ENCODE assay signal across 26 cellular contexts in genomic region chr5:106172681-106173532, GRCh38.
DNase-seq lines count a peak whose midpoint lies in the region; ATAC-seq, FAIRE-seq and TF ChIP-seq lines count a peak whose summit lies in the region.
"Had no signal": no experiment of that assay in that cellular context is flagged by ENCODE, and none has a peak within 500 bp of the region (broad histone marks: within the 10 kb centered on the region; RNA-seq: fewer than 3 reads in every experiment).

No MANE protein-coding gene starts in this region.

- no peak overlapping the region for H2AFZ ChIP-seq in endothelial cell of umbilical vein (ENCODE audit: low read depth, low read length)
- H2AFZ ChIP-seq: GM23338 had no signal

- H3K9me3 ChIP-seq in endothelial cell of umbilical vein (replicated peaks; ENCODE audit: control insufficient read depth, insufficient read depth, low read length): no peaks in the 10 kb centered on the region
- no peaks in the 10 kb centered on the region for H3K9me3 ChIP-seq in Caco-2

- H3K4me3 Mint-ChIP-seq in WTC11 (no peak overlapping the region), Caco-2 (ENCODE audit: unreplicated experiment) (no peak overlapping the region)
- H3K4me3 Mint-ChIP-seq: activated CD4-positive, alpha-beta T cell treated with anti-CD3 and anti-CD28 coated beads, Interleukin-2, amount 10 ng/mL, durations not matched to agents 24 days and 14 days; activated CD8-positive, alpha-beta memory T cell treated with anti-CD3 and anti-CD28 coated beads, Interleukin-2, amount 10 ng/mL, durations not matched to agents 7 days and 5 days; activated naive CD4-positive, alpha-beta T cell treated with anti-CD3 and anti-CD28 coated beads for 36 hours; activated T-cell treated with anti-CD3 and anti-CD28 coated beads, Interleukin-2, amount 50 U/mL, for 72 hours; CD4-positive, alpha-beta T cell; GM23338; naive thymus-derived CD8-positive, alpha-beta T cell; stimulated activated naive CD8-positive, alpha-beta T cell treated with anti-CD3 and anti-CD28 coated beads, Interleukin-15, Interleukin-2, amounts not matched to agents 100 ng/mL and 50 ng/mL, for 24 hours had no signal

- H3K27ac Mint-ChIP-seq in WTC11: no peak overlapping the region
- no peak overlapping the region for H3K27ac Mint-ChIP-seq in Caco-2 (ENCODE audit: unreplicated experiment)
- H3K27ac Mint-ChIP-seq: activated CD4-positive, alpha-beta T cell treated with anti-CD3 and anti-CD28 coated beads, Interleukin-2, amount 10 ng/mL, durations not matched to agents 24 days and 14 days; activated CD8-positive, alpha-beta memory T cell treated with anti-CD3 and anti-CD28 coated beads, Interleukin-2, amount 10 ng/mL, durations not matched to agents 7 days and 5 days; activated naive CD4-positive, alpha-beta T cell treated with anti-CD3 and anti-CD28 coated beads for 36 hours; activated T-cell treated with anti-CD3 and anti-CD28 coated beads, Interleukin-2, amount 50 U/mL, for 72 hours; CD4-positive, alpha-beta T cell; GM23338; naive thymus-derived CD8-positive, alpha-beta T cell; stimulated activated naive CD8-positive, alpha-beta T cell treated with anti-CD3 and anti-CD28 coated beads, Interleukin-15, Interleukin-2, amounts not matched to agents 100 ng/mL and 50 ng/mL, for 24 hours had no signal

- H3K79me2 ChIP-seq in endothelial cell of umbilical vein (ENCODE audit: control insufficient read depth, insufficient read depth, low read length): no peaks in the 10 kb centered on the region

- no peak for FAIRE-seq in endothelial cell of umbilical vein (lab: Jason Lieb, UNC)

- H3K4me3 ChIP-seq in endothelial cell of umbilical vein (replicated peaks in 1 of 3; ENCODE audit: insufficient read depth in 1 of 3, low read depth in 1 of 3, low read length in 3 of 3) (no peak overlapping the region), Caco-2 (ENCODE audit: low read depth, low read length) (no peak overlapping the region)
- H3K4me3 ChIP-seq: GM23338 had no signal

- POLR2A ChIA-PET in WTC11 (lab: Charles Lee) (no interaction called here), endothelial cell of umbilical vein (lab: Charles Lee) (no interaction called here), Caco-2 (lab: Charles Lee) (no interaction called here)

- H3K9me1 ChIP-seq in endothelial cell of umbilical vein (replicated peaks; ENCODE audit: control insufficient read depth, extremely low read depth, insufficient read depth, low read length): no peaks in the 10 kb centered on the region

- dilution Hi-C loops in endothelial cell of umbilical vein (cut with MboI; ENCODE audit: extremely low pct_ligation_motif_present, low sequenced_read_pairs): no loop called here

- peaks cover 48% of the 10 kb centered on the region for H3K9me3 Mint-ChIP-seq in WTC11
- peaks cover 24% of the 10 kb centered on the region for H3K9me3 Mint-ChIP-seq in Caco-2 (ENCODE audit: unreplicated experiment)

- no peak overlapping the region for H3K4me2 ChIP-seq in endothelial cell of umbilical vein (ENCODE audit: insufficient read depth, low read length)
- H3K4me2 ChIP-seq: GM23338 had no signal

- no TSS peak for BruUV-seq in endothelial cell of umbilical vein (replicated peaks; lab: Mats Ljungman, UMichigan)
- no TSS peak for BruUV-seq in Caco-2 (replicated peaks; lab: Mats Ljungman, UMichigan)

- CTCF ChIA-PET in WTC11 (lab: Charles Lee): no interaction called here
- CTCF ChIA-PET in endothelial cell of umbilical vein (lab: Charles Lee): interaction anchor here (1.4 kb wide), 1 partner anchor 1075 kb away, joined by 3 read pairs; no protein-coding TSS in a partner anchor
- CTCF ChIA-PET in Caco-2 (lab: Charles Lee): no interaction called here

- H3K36me3 ChIP-seq in endothelial cell of umbilical vein (ENCODE audit: control insufficient read depth in 2 of 2, extremely low read depth in 1 of 2, insufficient read depth in 2 of 2, low read length in 2 of 2) (no peaks in the 10 kb centered on the region), Caco-2 (ENCODE audit: control insufficient read depth, insufficient read depth, low read length) (no peaks in the 10 kb centered on the region)

- H3K36me3 Mint-ChIP-seq in WTC11 (peaks cover 38% of the 10 kb centered on the region), Caco-2 (ENCODE audit: insufficient read depth, unreplicated experiment) (no peaks in the 10 kb centered on the region)
- H3K36me3 Mint-ChIP-seq: activated CD8-positive, alpha-beta memory T cell treated with anti-CD3 and anti-CD28 coated beads, Interleukin-2, amount 10 ng/mL, durations not matched to agents 7 days and 5 days had no signal

- H3K4me1 Mint-ChIP-seq in WTC11 (peaks cover 9% of the 10 kb centered on the region), Caco-2 (ENCODE audit: low read depth, unreplicated experiment) (no peaks in the 10 kb centered on the region)
- H3K4me1 Mint-ChIP-seq: activated CD4-positive, alpha-beta T cell treated with anti-CD3 and anti-CD28 coated beads, Interleukin-2, amount 10 ng/mL, durations not matched to agents 24 days and 14 days; activated CD8-positive, alpha-beta memory T cell treated with anti-CD3 and anti-CD28 coated beads, Interleukin-2, amount 10 ng/mL, durations not matched to agents 7 days and 5 days; GM23338; naive thymus-derived CD8-positive, alpha-beta T cell had no signal

- peaks cover 19% of the 10 kb centered on the region for H3K4me1 ChIP-seq in endothelial cell of umbilical vein (ENCODE audit: control insufficient read depth, extremely low read depth, insufficient read depth, low read length)
- H3K4me1 ChIP-seq in Caco-2: no peaks in the 10 kb centered on the region
- H3K4me1 ChIP-seq: foreskin keratinocyte had no signal

- intact Hi-C loops in endothelial cell of umbilical vein (cut with micrococcal nuclease) (loop anchor here (1.0 to 5.0 kb wide), 3 partner anchors 216 to 1500 kb away; no protein-coding TSS in a partner anchor), Caco-2 (cut with micrococcal nuclease; ENCODE audit: unreplicated experiment) (no loop called here)

- H3K27ac ChIP-seq in endothelial cell of umbilical vein (ENCODE audit: insufficient read depth, low read depth, low read length): no peak overlapping the region
- H3K27ac ChIP-seq: epithelial cell of prostate, foreskin keratinocyte, VCaP had no signal

- no peak overlapping the region for H3K9ac ChIP-seq in endothelial cell of umbilical vein (replicated peaks; ENCODE audit: extremely low read depth, insufficient read depth, low read length)

- TF ChIP-seq POLR2A in endothelial cell of umbilical vein (IDR thresholded peaks at IDR 0.05; ENCODE audit: low read depth, low read length): no peak

- no peaks in the 10 kb centered on the region for H4K20me1 ChIP-seq in endothelial cell of umbilical vein (replicated peaks; ENCODE audit: control insufficient read depth, extremely low read depth, insufficient read depth, low read length)

- H3K27me3 Mint-ChIP-seq in WTC11 (ENCODE audit: low read depth) (no peaks in the 10 kb centered on the region; the same call in 1 of the 2 replicates), Caco-2 (ENCODE audit: insufficient read depth, unreplicated experiment) (peaks cover 2% of the 10 kb centered on the region)
- H3K27me3 Mint-ChIP-seq: activated CD4-positive, alpha-beta T cell treated with anti-CD3 and anti-CD28 coated beads, Interleukin-2, amount 10 ng/mL, durations not matched to agents 24 days and 14 days; activated CD8-positive, alpha-beta memory T cell treated with anti-CD3 and anti-CD28 coated beads, Interleukin-2, amount 10 ng/mL, durations not matched to agents 7 days and 5 days; CD4-positive, alpha-beta T cell; naive thymus-derived CD8-positive, alpha-beta T cell; stimulated activated naive CD8-positive, alpha-beta T cell treated with anti-CD3 and anti-CD28 coated beads, Interleukin-15, Interleukin-2, amounts not matched to agents 100 ng/mL and 50 ng/mL, for 24 hours had no signal

- H3K27me3 ChIP-seq in endothelial cell of umbilical vein (ENCODE audit: control insufficient read depth in 2 of 2, insufficient read depth in 2 of 2, low read length in 2 of 2) (no peaks in the 10 kb centered on the region), Caco-2 (replicated peaks; ENCODE audit: control insufficient read depth, insufficient read depth, low read length) (no peaks in the 10 kb centered on the region)
- H3K27me3 ChIP-seq: foreskin keratinocyte had no signal

- no peak for TF ChIP-seq CTCF in WTC11 (IDR thresholded peaks at IDR 0.05)
- no peak for TF ChIP-seq CTCF in endothelial cell of umbilical vein (IDR thresholded peaks at IDR 0.05; ENCODE audit: extremely low read depth in 1 of 2, insufficient read depth in 1 of 2, low read depth in 1 of 2, low read length in 2 of 2)
- no peak for TF ChIP-seq CTCF in Caco-2 (IDR thresholded peaks at IDR 0.05; ENCODE audit: insufficient read depth in 1 of 2, low read depth in 1 of 2, low read length in 1 of 2, severe bottlenecking in 1 of 2, unreplicated experiment in 1 of 2)

- ATAC-seq in WTC11 (no peak), GM18909 (IDR thresholded peaks at IDR 0.05; ENCODE audit: poor library complexity, unreplicated experiment) (no peak)
- no peak for ATAC-seq in stimulated activated naive CD8-positive, alpha-beta T cell treated with anti-CD3 and anti-CD28 coated beads, Interleukin-15, Interleukin-2, amounts not matched to agents 100 U/mL and 50 U/mL, for 24 hours
- ATAC-seq: activated CD8-positive, alpha-beta memory T cell treated with anti-CD3 and anti-CD28 coated beads, Interleukin-2, amount 10 ng/mL, durations not matched to agents 7 days and 5 days; activated T-cell treated with anti-CD3 and anti-CD28 coated beads, Interleukin-2, amount 50 U/mL, for 72 hours; foreskin keratinocyte; GM23338; naive thymus-derived CD8-positive, alpha-beta T cell; SK-N-SH treated with all-trans-retinoic acid at 6 μM for 48 hours had no signal

- DNase-seq in HT-29 (ENCODE audit: low spot score): peak; percentile 83
- no peak for DNase-seq in WTC11 (ENCODE audit: low spot score)
- DNase-seq in endothelial cell of umbilical vein (ENCODE audit: low read depth, low spot score): no peak
- DNase-seq in stimulated activated naive CD8-positive, alpha-beta T cell treated with anti-CD3 and anti-CD28 coated beads, Interleukin-15, Interleukin-2, amounts not matched to agents 100 U/mL and 50 U/mL, for 24 hours: no peak
- no peak for DNase-seq in effector CD4-positive, alpha-beta T cell
- no peak for DNase-seq in Caco-2
- DNase-seq: activated CD4-positive, alpha-beta T cell treated with anti-CD3 and anti-CD28 coated beads, Interleukin-2, amount 10 ng/mL, durations not matched to agents 24 days and 14 days; activated CD8-positive, alpha-beta memory T cell treated with anti-CD3 and anti-CD28 coated beads, Interleukin-2, amount 10 ng/mL, durations not matched to agents 7 days and 5 days; activated naive CD4-positive, alpha-beta T cell treated with anti-CD3 and anti-CD28 coated beads for 36 hours; activated T-cell treated with anti-CD3 and anti-CD28 coated beads, Interleukin-2, amount 50 U/mL, for 72 hours; amygdala; CD4-positive, alpha-beta T cell; DMS 273 treated with DMSO at 0.1 percent for 48 hours; foreskin keratinocyte; Kasumi-1; naive thymus-derived CD8-positive, alpha-beta T cell; NCI-H1092; NCI-H1930; NCI-H69; stimulated activated CD4-positive, alpha-beta T cell treated with anti-CD3 and anti-CD28 coated beads, Interleukin-4, amount 100 ng/mL, for 4 hours had no signal

TF ChIP-seq in endothelial cell of umbilical vein, 7 proteins besides CTCF, POLR2A, EP300 and RAD21 (continues in another document):
- no peak for TF ChIP-seq JUN (IDR thresholded peaks at IDR 0.05; ENCODE audit: borderline replicate concordance, insufficient read depth, insufficient read length, low read depth)
- TF ChIP-seq MYC (IDR thresholded peaks at IDR 0.05; ENCODE audit: low read depth, low read length): no peak
